ENCODE assay signal across 29 cellular contexts in the genomic region with DNA sequence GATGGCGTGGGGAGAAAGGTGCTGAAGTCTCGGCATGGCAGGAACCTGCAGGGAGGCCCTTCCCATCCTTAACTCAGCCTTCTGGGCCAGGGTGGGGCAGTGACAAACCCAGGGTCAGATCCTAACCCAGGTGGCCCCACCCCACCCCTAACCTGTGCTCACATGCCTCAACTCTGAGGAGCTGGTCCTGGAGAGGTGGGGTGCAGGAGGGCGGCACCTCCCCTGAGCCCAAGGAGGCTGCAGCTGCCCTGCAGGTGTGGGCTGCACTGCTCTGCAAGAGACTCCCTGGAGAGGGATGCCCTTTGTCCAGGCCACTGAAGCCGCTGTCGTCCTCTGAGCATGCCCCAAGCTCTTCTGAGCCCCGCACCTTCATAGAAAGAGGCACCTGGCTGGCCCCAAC. TPM values are rescaled to one million over a fixed set of nuclear protein-coding genes. Genes with fewer than 3 reads are reported as not detected.
DNase-seq lines count a peak whose midpoint lies in the region; ATAC-seq and TF ChIP-seq lines count a peak whose summit lies in the region.
"Had no signal": no experiment of that assay in that cellular context is flagged by ENCODE, and none has a peak within 500 bp of the region (broad histone marks: within the 10 kb centered on the region; RNA-seq: fewer than 3 reads in every experiment).

No MANE protein-coding gene starts in this region.

- POLR2A ChIA-PET in RWPE1 (lab: Yijun Ruan, JAX; ENCODE audit: low non-redundant PET), result no interaction called here

- H3K27ac ChIP-seq in RWPE1 (peak overlapping the region; percentile 93), esophagus muscularis mucosa (replicated peaks in 1 of 4) (peak overlapping the region; percentile 13 to 86 (median 75)), gastrocnemius medialis (peak overlapping the region; percentile 85 to 90 (median 86))

- H3K36me3 ChIP-seq in esophagus muscularis mucosa (no peaks in the 10 kb centered on the region), gastrocnemius medialis (no peaks in the 10 kb centered on the region)

- H3K27me3 ChIP-seq in esophagus muscularis mucosa (no peaks in the 10 kb centered on the region), gastrocnemius medialis (no peaks in the 10 kb centered on the region)

- no peak for TF ChIP-seq EP300 in esophagus muscularis mucosa (IDR thresholded peaks at IDR 0.05)

- CTCF ChIA-PET in RWPE1 (lab: Yijun Ruan, JAX), result interaction anchor here (0.9 to 2.4 kb wide), 3 partner anchors 9 to 35 kb away, joined by 5 to 15 read pairs (median 8); no protein-coding TSS in a partner anchor

- H3K4me3 ChIP-seq in esophagus muscularis mucosa (no peak overlapping the region), gastrocnemius medialis (no peak overlapping the region)

- in situ Hi-C loops in gastrocnemius medialis (cut with MboI; ENCODE audit: low sequenced_read_pairs in 4 of 4), result loop anchor here (5.0 to 10.0 kb wide), 2 partner anchors 69 to 72 kb away; no protein-coding TSS in a partner anchor

- H3K9me3 ChIP-seq in esophagus muscularis mucosa (no peaks in the 10 kb centered on the region), gastrocnemius medialis (no peaks in the 10 kb centered on the region)

- intact Hi-C loops in esophagus muscularis mucosa (cut with DNase I) (loop anchor here (10.0 kb wide), 1 partner anchor 169 kb away; a partner anchor contains a TSS), gastrocnemius medialis (cut with DNase I; ENCODE audit: low total_unique reads) (loop anchor here (2.0 kb wide), 1 partner anchor 27 kb away; no protein-coding TSS in a partner anchor)

- DNase-seq in H4 (ENCODE audit: low spot score) (peak; percentile 1), RWPE1 (ENCODE audit: low spot score) (no peak), esophagus muscularis mucosa (ENCODE audit: extremely low spot score) (no peak), gastrocnemius medialis (no peak), NCI-H1417 (lab: John Stamatoyannopoulos, UW) (no peak)
- DNase-seq: activated CD4-positive, alpha-beta memory T cell treated with anti-CD3 and anti-CD28 coated beads, Interleukin-2, amount 10 ng/mL, durations not matched to agents 7 days and 5 days; activated CD4-positive, alpha-beta T cell treated with anti-CD3 and anti-CD28 coated beads for 1 hour; activated CD8-positive, alpha-beta memory T cell treated with anti-CD3 and anti-CD28 coated beads, Interleukin-2, amount 50 U/mL, for 48 hours; activated naive CD4-positive, alpha-beta T cell treated with Interleukin-2 at 50 U/mL for 16 hours; C1 segment of cervical spinal cord; cerebellar nuclear complex; NCI-H1092; NCI-H187 treated with DMSO at 0.1 percent for 48 hours; NCI-H510A treated with DMSO at 0.1 percent for 48 hours; PC-3; SHP77; T-helper 17 cell had no signal

- H3K4me1 ChIP-seq in esophagus muscularis mucosa (peaks cover 24 to 80% (median 66%) of the 10 kb centered on the region in 4 donors), gastrocnemius medialis (peaks cover 17 to 25% of the 10 kb centered on the region in 2 donors)

- 91% methylated on average over 2 of the region's 6 CpGs for WGBS in esophagus muscularis mucosa

- TF ChIP-seq CTCF in RWPE1 (conservative IDR thresholded peaks at IDR 0.05; ENCODE audit: low read depth) (no peak), esophagus muscularis mucosa (IDR thresholded peaks at IDR 0.05) (no peak), gastrocnemius medialis (IDR thresholded peaks at IDR 0.05 in 4 of 5, conservative IDR thresholded peaks at IDR 0.05 in 1 of 5) (no peak)

- TF ChIP-seq POLR2A in esophagus muscularis mucosa (IDR thresholded peaks at IDR 0.05; ENCODE audit: low read depth) (no peak), gastrocnemius medialis (IDR thresholded peaks at IDR 0.05) (no peak)

- ATAC-seq in gastrocnemius medialis, result no peak
- no peak for ATAC-seq in GM19351 (IDR thresholded peaks at IDR 0.05; ENCODE audit: unreplicated experiment)
- ATAC-seq in GM18867 (IDR thresholded peaks at IDR 0.05; ENCODE audit: unreplicated experiment), result no peak
- no peak for ATAC-seq in GM18502 (IDR thresholded peaks at IDR 0.05; ENCODE audit: poor library complexity, unreplicated experiment)
- ATAC-seq: PC-3; stimulated activated memory B cell treated with anti-CD40 and anti-IgM and Interleukin-4, amounts not matched to agents 10 μg/mL and 1 μg/mL and 100 μg/mL, for 72 hours; T-helper 17 cell had no signal

RNA-seq across cellular contexts. Expression of a gene that starts 15.2 kb away (rescaled TPM):
- total RNA-seq in H4 (2014; rRNA removed; shearing (Covaris generic)), result 0.80 and 1.1 TPM in 2 replicates
- total RNA-seq in esophagus muscularis mucosa, result 10 to 100 TPM; 33.6 to 86.1 (median 48.2) TPM
- total RNA-seq in gastrocnemius medialis, result 10 to 100 TPM in 2 of 4 donors, 1 to 10 TPM in 2; 5.6 to 30.0 (median 10.7) TPM
- total RNA-seq: HT-29 had no signal

RNA-seq across cellular contexts. Expression of a gene that starts 18.4 kb away (rescaled TPM):
- not detected in 2 replicates for total RNA-seq in H4 (2014; rRNA removed; shearing (Covaris generic))
- total RNA-seq in esophagus muscularis mucosa (not detected), gastrocnemius medialis (not detected)
- total RNA-seq: activated CD4-positive, alpha-beta memory T cell treated with anti-CD3 and anti-CD28 coated beads, Interleukin-2, amount 10 ng/mL, durations not matched to agents 7 days and 5 days; activated T-helper 1 cell treated with anti-CD3 and anti-CD28 coated beads, Interleukin-12 subunit alpha, Interleukin-12 subunit beta, Interleukin-2, Interleukin-4 antibody, amounts not matched to agents 30 ng/mL and 10 ng/mL and 1 ng/mL, durations not matched to agents 14 hours and 24 hours and 36 hours; dermis microvascular lymphatic vessel endothelial cell; G401; glomerular endothelial cell; HT-29; liver; myocyte; urinary bladder had no signal

RNA-seq across cellular contexts. Expression of a gene that starts 26.1 kb away (rescaled TPM):
- 27.5 and 28.6 TPM in 2 replicates for total RNA-seq in H4 (2014; rRNA removed; shearing (Covaris generic))
- total RNA-seq in esophagus muscularis mucosa (10 to 100 TPM; 17.4 to 32.9 (median 18.6) TPM), gastrocnemius medialis (1 to 10 TPM; 1.5 to 8.5 (median 5.6) TPM)

RNA-seq across cellular contexts. Expression of a gene that starts 45.4 kb away (rescaled TPM):
- 95.2 and 98.6 TPM in 2 replicates for total RNA-seq in H4 (2014; rRNA removed; shearing (Covaris generic))
- 100 to 1,000 TPM; 192 to 460 (median 255) TPM for total RNA-seq in esophagus muscularis mucosa
- 100 to 1,000 TPM; 136 to 199 (median 176) TPM for total RNA-seq in gastrocnemius medialis

RNA-seq across cellular contexts. Expression of a gene that starts 46.8 kb away (rescaled TPM):
- total RNA-seq in H4 (2014; rRNA removed; shearing (Covaris generic)), result 8.4 and 12.8 TPM in 2 replicates
- 10 to 100 TPM in 3 of 4 donors, 1 to 10 TPM in 1; 5.8 to 19.4 (median 12.8) TPM for total RNA-seq in esophagus muscularis mucosa
- total RNA-seq in gastrocnemius medialis, result 10 to 100 TPM; 15.0 to 26.7 (median 18.4) TPM
